Comparison of ENCODE assay signal across 9 cellular contexts in the genomic region with DNA sequence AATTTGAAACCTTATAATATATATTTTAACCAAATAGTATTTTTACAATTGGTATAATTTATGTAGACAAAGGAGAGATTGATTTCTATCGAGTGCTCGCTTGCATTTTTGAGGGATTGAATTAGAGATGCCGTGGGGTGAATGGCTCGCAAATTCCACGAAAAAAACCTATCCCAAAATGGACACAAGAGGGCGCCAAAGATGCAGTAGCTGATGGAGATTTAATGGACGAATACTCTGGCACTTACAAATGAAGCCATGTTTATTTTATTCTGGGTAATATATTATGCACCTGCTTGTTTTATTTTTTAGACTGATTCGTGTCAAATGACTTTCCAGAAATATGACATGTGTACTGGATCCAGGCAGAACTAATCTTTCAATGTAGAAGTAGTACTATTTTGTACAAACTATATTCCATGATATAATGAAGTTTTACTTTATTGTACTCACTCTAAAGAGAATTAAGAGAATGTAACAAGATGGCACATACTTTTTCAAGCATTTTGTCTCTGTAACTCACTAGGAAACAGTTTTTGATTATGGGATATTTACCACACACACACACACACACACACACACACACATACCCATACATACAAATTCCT.
DNase-seq lines count a peak whose midpoint lies in the region; ATAC-seq and TF ChIP-seq lines count a peak whose summit lies in the region.
"Had no signal": no experiment of that assay in that cellular context is flagged by ENCODE, and none has a peak within 500 bp of the region (broad histone marks: within the 10 kb centered on the region; RNA-seq: fewer than 3 reads in every experiment).

No MANE protein-coding gene starts in this region.

- H2AFZ ChIP-seq in GM23248 = no peak overlapping the region

- DNase-seq in DMS153 treated with DMSO at 0.1 percent for 48 hours (lab: John Stamatoyannopoulos, UW; ENCODE audit: unreplicated experiment) (peak; percentile 53), GM23248 (peak; percentile 64), NCI-H1930 (lab: John Stamatoyannopoulos, UW) (peak; percentile 4 to 31), WERI-Rb-1 (peak; percentile 53), colonic mucosa (peak; percentile 82), midbrain (lab: John Stamatoyannopoulos, UW) (peak; percentile 71)
- DNase-seq in stimulated activated naive CD8-positive, alpha-beta T cell treated with anti-CD3 and anti-CD28 coated beads, Interleukin-15, amount 100 ng/mL, for 72 hours = peak; percentile 45 to 49

- H3K4me1 Mint-ChIP-seq in stimulated activated naive CD8-positive, alpha-beta T cell treated with anti-CD3 and anti-CD28 coated beads, Interleukin-15, amount 100 ng/mL, for 72 hours = no peaks in the 10 kb centered on the region

- H3K27ac ChIP-seq in GM23248 (no peak overlapping the region), WERI-Rb-1 (no peak overlapping the region), colonic mucosa (no peak overlapping the region)

- no peak overlapping the region for H3K4me3 ChIP-seq in GM23248
- H3K4me3 ChIP-seq in WERI-Rb-1 (ENCODE audit: low read depth, low read length) = no peak overlapping the region
- no peak overlapping the region for H3K4me3 ChIP-seq in colonic mucosa

- peak; percentile 53; the same call in 1 of the 2 replicates for TF ChIP-seq CTCF in WERI-Rb-1 (IDR thresholded peaks at IDR 0.05; ENCODE audit: low read depth, low read length)
- peak; percentile 74 for TF ChIP-seq CTCF in colonic mucosa (IDR thresholded peaks at IDR 0.05)

- H3K9me3 ChIP-seq in GM23248 (ENCODE audit: low read depth) (no peaks in the 10 kb centered on the region), WERI-Rb-1 (ENCODE audit: severe bottlenecking) (no peaks in the 10 kb centered on the region), colonic mucosa (no peaks in the 10 kb centered on the region)

- no peak overlapping the region for H3K27ac Mint-ChIP-seq in stimulated activated naive CD8-positive, alpha-beta T cell treated with anti-CD3 and anti-CD28 coated beads, Interleukin-15, amount 100 ng/mL, for 72 hours
- H3K27ac Mint-ChIP-seq: activated naive CD8-positive, alpha-beta T cell had no signal

- H3K36me3 ChIP-seq in GM23248 (ENCODE audit: low read depth) (no peaks in the 10 kb centered on the region), WERI-Rb-1 (no peaks in the 10 kb centered on the region), colonic mucosa (no peaks in the 10 kb centered on the region)

- intact Hi-C loops in colonic mucosa (cut with DNase I) = loop anchor here (5.0 kb wide), 1 partner anchor 1178 kb away; no protein-coding TSS in a partner anchor

- H3K27me3 Mint-ChIP-seq in stimulated activated naive CD8-positive, alpha-beta T cell treated with anti-CD3 and anti-CD28 coated beads, Interleukin-15, amount 100 ng/mL, for 72 hours = peaks cover 39% of the 10 kb centered on the region

- H4K20me1 ChIP-seq in GM23248 (ENCODE audit: insufficient read depth) = no peaks in the 10 kb centered on the region

- H3F3A ChIP-seq in GM23248 (ENCODE audit: insufficient read depth) = no peaks in the 10 kb centered on the region

- H3K9me2 ChIP-seq in GM23248 (ENCODE audit: insufficient read depth) = no peaks in the 10 kb centered on the region

- H3K9me3 Mint-ChIP-seq in stimulated activated naive CD8-positive, alpha-beta T cell treated with anti-CD3 and anti-CD28 coated beads, Interleukin-15, amount 100 ng/mL, for 72 hours = no peaks in the 10 kb centered on the region

- in situ Hi-C loops in GM23248 (cut with MboI) = loop anchor here (10.0 to 25.0 kb wide), 2 partner anchors 1175 to 1428 kb away; no protein-coding TSS in a partner anchor

- H3K4me3 Mint-ChIP-seq in stimulated activated naive CD8-positive, alpha-beta T cell treated with anti-CD3 and anti-CD28 coated beads, Interleukin-15, amount 100 ng/mL, for 72 hours = no peak overlapping the region
- H3K4me3 Mint-ChIP-seq: activated naive CD8-positive, alpha-beta T cell had no signal

- no peaks in the 10 kb centered on the region for H3K79me2 ChIP-seq in GM23248 (ENCODE audit: insufficient read depth)

- H3K4me1 ChIP-seq in GM23248 (ENCODE audit: insufficient read depth) = no peaks in the 10 kb centered on the region
- peaks cover 4% of the 10 kb centered on the region for H3K4me1 ChIP-seq in colonic mucosa

- 0 to 1% methylated on average over 8 of the region's 8 CpGs for WGBS in GM23248 (ENCODE audit: low coverage in 1 of 2, low lambda C conversion rate in 2 of 2, missing lambda C conversion rate in 2 of 2), 2 experiments

- no peaks in the 10 kb centered on the region for H3K27me3 ChIP-seq in GM23248 (replicated peaks; ENCODE audit: insufficient read depth)
- peaks cover 25% of the 10 kb centered on the region for H3K27me3 ChIP-seq in WERI-Rb-1 (ENCODE audit: insufficient read depth, low read depth, severe bottlenecking)
- H3K27me3 ChIP-seq in colonic mucosa = no peaks in the 10 kb centered on the region

- peak; percentile 45 for ATAC-seq in stimulated activated naive CD8-positive, alpha-beta T cell treated with anti-CD3 and anti-CD28 coated beads, Interleukin-15, amount 100 ng/mL, for 72 hours
- no peak for ATAC-seq in HG02763 (IDR thresholded peaks at IDR 0.05; ENCODE audit: unreplicated experiment)

- H3K4me2 ChIP-seq in GM23248 (ENCODE audit: unreplicated experiment) = no peak overlapping the region

- H3K9ac ChIP-seq in GM23248 (no peak overlapping the region), colonic mucosa (ENCODE audit: low read depth in 2 of 2, low read length in 2 of 2) (no peak overlapping the region)

Comparison
In these comparisons a context has a peak if more than half of its experiments do, and no peak if none do; other contexts are left out.
1. DNase-seq: peak in every context shown above with its lines; median percentile 82 in colonic mucosa; 71 in midbrain; 64 in GM23248; 53 in DMS153 treated with DMSO at 0.1 percent for 48 hours; 53 in WERI-Rb-1; 47 in stimulated activated naive CD8-positive, alpha-beta T cell treated with anti-CD3 and anti-CD28 coated beads, Interleukin-15, amount 100 ng/mL, for 72 hours; 18 in NCI-H1930.